In the genomic region with DNA sequence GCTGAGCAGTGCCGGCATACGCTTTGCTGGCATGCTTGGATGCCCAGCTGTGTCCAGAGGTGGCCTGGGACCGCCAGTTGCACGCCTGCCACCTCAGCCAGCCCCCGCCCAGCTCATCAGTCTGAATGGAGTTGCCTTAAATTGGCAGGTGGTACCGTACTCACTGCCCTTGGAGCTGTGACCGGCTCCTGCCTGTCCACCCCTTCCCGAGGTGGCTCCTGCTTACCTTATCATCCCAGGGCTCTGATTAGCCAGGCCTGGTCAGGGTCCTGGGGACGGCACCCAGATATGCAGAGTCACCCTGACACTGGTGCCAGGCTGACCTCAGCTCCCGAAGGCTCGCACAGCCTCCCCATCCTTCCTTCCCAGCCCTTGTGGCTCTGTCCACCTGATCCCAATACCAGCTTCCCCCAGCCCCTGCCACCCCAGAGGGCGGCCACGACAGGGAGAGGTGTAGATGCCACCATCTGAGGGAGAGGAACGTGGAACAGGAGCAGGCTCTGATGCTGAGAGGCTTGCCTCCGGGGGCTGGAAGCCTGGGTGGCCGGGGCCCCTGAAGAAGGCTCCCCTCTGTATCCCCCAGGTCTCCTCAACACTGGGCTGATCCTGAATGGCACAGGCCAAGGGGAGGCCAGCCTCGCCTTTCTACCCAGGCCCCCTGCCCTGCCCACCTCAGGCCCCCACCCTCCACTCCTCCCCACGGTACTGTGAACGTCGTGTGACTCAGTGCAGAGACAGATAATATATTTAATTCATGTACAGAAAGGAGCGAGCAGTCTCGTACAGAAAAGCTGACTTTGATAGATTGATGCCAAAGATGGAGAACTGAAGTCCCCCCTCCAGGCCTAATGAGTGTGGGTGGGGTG, we compare ENCODE assay signal across 22 cellular contexts. TPM values are rescaled to one million over a fixed set of nuclear protein-coding genes. Genes with fewer than 3 reads are reported as not detected.
DNase-seq lines count a peak whose midpoint lies in the region; ATAC-seq and TF ChIP-seq lines count a peak whose summit lies in the region.
"Had no signal": no experiment of that assay in that cellular context is flagged by ENCODE, and none has a peak within 500 bp of the region (broad histone marks: within the 10 kb centered on the region; RNA-seq: fewer than 3 reads in every experiment).

No MANE protein-coding gene starts in this region.

- H2BK5ac ChIP-seq in mesenchymal stem cell (ENCODE audit: low read depth, low read length, poor library complexity, severe bottlenecking) = no peak overlapping the region

- WGBS in heart right ventricle, 2 donors = 88 to 91% methylated on average over 22 of the region's 22 CpGs
- WGBS in mesenchymal stem cell = 87% methylated on average over 19 of the region's 22 CpGs

- POLR2A ChIA-PET in PC-9 (lab: Charles Lee; ENCODE audit: unreplicated experiment) = interaction anchor here (0.6 kb wide), 1 partner anchor 302 kb away, joined by 4 read pairs; no protein-coding TSS in a partner anchor

- H3K4me3 ChIP-seq in heart right ventricle = no peak overlapping the region
- no peak overlapping the region for H3K4me3 ChIP-seq in PC-9
- H3K4me3 ChIP-seq in neural cell (ENCODE audit: low read length) = peak overlapping the region; percentile 30
- H3K4me3 ChIP-seq in mesenchymal stem cell (ENCODE audit: insufficient read depth in 1 of 2, low read depth in 1 of 2, low read length in 2 of 2) = no peak overlapping the region
- H3K4me3 ChIP-seq: SJCRH30 had no signal

- H3K4me1 ChIP-seq in heart right ventricle = peaks cover 0 to 24% (median 16%) of the 10 kb centered on the region in 9 donors
- peaks cover 18% of the 10 kb centered on the region for H3K4me1 ChIP-seq in PC-9 (replicated peaks; ENCODE audit: insufficient read depth)
- peaks cover 8% of the 10 kb centered on the region for H3K4me1 ChIP-seq in mesenchymal stem cell (ENCODE audit: control insufficient read depth, insufficient read depth, low read depth, low read length)
- H3K4me1 ChIP-seq: SJCRH30 had no signal

- TSS peak; percentile 21 for BruUV-seq in PC-9 (replicated peaks; lab: Mats Ljungman, UMichigan)

- H3K4me2 ChIP-seq in PC-9 (no peak overlapping the region), neural cell (ENCODE audit: low read length) (no peak overlapping the region), mesenchymal stem cell (ENCODE audit: low read length, poor library complexity, severe bottlenecking) (no peak overlapping the region)
- H3K4me2 ChIP-seq: KMS-11 had no signal

- H3K9me2 ChIP-seq in PC-9 (ENCODE audit: insufficient read depth) (no peaks in the 10 kb centered on the region), neural cell (ENCODE audit: insufficient read depth, low read length) (no peaks in the 10 kb centered on the region)

- peak overlapping the region; percentile 45 for H3K9ac ChIP-seq in neural cell (ENCODE audit: low read length)
- no peak overlapping the region for H3K9ac ChIP-seq in mesenchymal stem cell (ENCODE audit: low read length)
- H3K9ac ChIP-seq: KMS-11 had no signal

- no peak for TF ChIP-seq RAD21 in neural cell (conservative IDR thresholded peaks at IDR 0.05)

- H3K27ac ChIP-seq in heart right ventricle (no peak overlapping the region), PC-9 (no peak overlapping the region), neural cell (ENCODE audit: low read length) (peak overlapping the region; percentile 53), substantia nigra (ENCODE audit: low read depth, low read length, poor library complexity, severe bottlenecking) (peak overlapping the region; percentile 45), mesenchymal stem cell (ENCODE audit: low read length, poor library complexity, severe bottlenecking) (no peak overlapping the region)
- H3K27ac ChIP-seq: KMS-11, SJCRH30 had no signal

- no peak overlapping the region for H2AK5ac ChIP-seq in mesenchymal stem cell (ENCODE audit: low read length, severe bottlenecking)

- no peak for TF ChIP-seq EP300 in neural cell (conservative IDR thresholded peaks at IDR 0.05; ENCODE audit: poor library complexity, severe bottlenecking)

- H4K20me1 ChIP-seq in PC-9 (ENCODE audit: insufficient read depth) (no peaks in the 10 kb centered on the region), neural cell (ENCODE audit: insufficient read depth) (no peaks in the 10 kb centered on the region)

- H2BK15ac ChIP-seq in mesenchymal stem cell (ENCODE audit: low read depth, poor library complexity, severe bottlenecking) = no peak overlapping the region

- H3K79me1 ChIP-seq in mesenchymal stem cell (replicated peaks; ENCODE audit: low read length, poor library complexity, severe bottlenecking) = no peaks in the 10 kb centered on the region

- H2BK12ac ChIP-seq in mesenchymal stem cell (ENCODE audit: low read length in 2 of 2) = no peak overlapping the region

- TF ChIP-seq CTCF in heart right ventricle (IDR thresholded peaks at IDR 0.05) (no peak), PC-9 (conservative IDR thresholded peaks at IDR 0.05) (no peak), neural cell (IDR thresholded peaks at IDR 0.05; ENCODE audit: poor library complexity, severe bottlenecking) (no peak)

- H2BK120ac ChIP-seq in mesenchymal stem cell (ENCODE audit: low read depth, low read length) = no peak overlapping the region

- no peak overlapping the region for H4K8ac ChIP-seq in mesenchymal stem cell (ENCODE audit: low read length)

- H3K36me3 ChIP-seq in heart right ventricle (peaks cover 0 to 54% (median 5%) of the 10 kb centered on the region in 9 donors), PC-9 (ENCODE audit: low read depth) (no peaks in the 10 kb centered on the region), neural cell (ENCODE audit: insufficient read depth, low read length) (no peaks in the 10 kb centered on the region), mesenchymal stem cell (ENCODE audit: control insufficient read depth in 1 of 2, insufficient read depth in 2 of 2, low read depth in 1 of 2, low read length in 2 of 2) (no peaks in the 10 kb centered on the region)
- H3K36me3 ChIP-seq: BE2C, SJCRH30 had no signal

- no peak overlapping the region for H4K91ac ChIP-seq in mesenchymal stem cell (ENCODE audit: low read length)

- H3K79me2 ChIP-seq in PC-9 (ENCODE audit: low read depth) = no peaks in the 10 kb centered on the region
- no peaks in the 10 kb centered on the region for H3K79me2 ChIP-seq in neural cell (replicated peaks; ENCODE audit: insufficient read depth, low read length)

- H3K27me3 ChIP-seq in heart right ventricle (no peaks in the 10 kb centered on the region), PC-9 (ENCODE audit: insufficient read depth, low read depth) (no peaks in the 10 kb centered on the region), neural cell (ENCODE audit: insufficient read depth, low read depth, low read length) (no peaks in the 10 kb centered on the region), mesenchymal stem cell (ENCODE audit: control insufficient read depth in 1 of 2, insufficient read depth in 1 of 2, low read length in 2 of 2) (peaks cover 49 to 60% of the 10 kb centered on the region in 2 experiments)
- H3K27me3 ChIP-seq: BE2C had no signal

- no peaks in the 10 kb centered on the region for H3K9me3 ChIP-seq in heart right ventricle
- H3K9me3 ChIP-seq in PC-9 (ENCODE audit: insufficient read depth, low read depth) = no peaks in the 10 kb centered on the region
- H3K9me3 ChIP-seq in neural cell (ENCODE audit: low read length) = no peaks in the 10 kb centered on the region
- H3K9me3 ChIP-seq in mesenchymal stem cell (ENCODE audit: control insufficient read depth, low read length) = no peaks in the 10 kb centered on the region
- H3K9me3 ChIP-seq: BE2C, SJCRH30 had no signal

- H3F3A ChIP-seq in PC-9 (ENCODE audit: insufficient read depth, low read depth) = peaks cover 20% of the 10 kb centered on the region
- no peaks in the 10 kb centered on the region for H3F3A ChIP-seq in neural cell (ENCODE audit: insufficient read depth, low read length, poor library complexity, severe bottlenecking)

- CTCF ChIA-PET in PC-9 (lab: Charles Lee) = no interaction called here

- no peak overlapping the region for H3K4ac ChIP-seq in mesenchymal stem cell (ENCODE audit: low read depth in 1 of 2, low read length in 2 of 2)

- intact Hi-C loops in Right ventricle myocardium inferior (cut with DNase I) (no loop called here), heart right ventricle (cut with DNase I) (loop anchor here in 8 of 10 donors (5.0 to 10.0 kb wide), 7 partner anchors 35 to 105 kb away; a partner anchor contains a TSS), PC-9 (cut with micrococcal nuclease; ENCODE audit: unreplicated experiment) (no loop called here)

- peak overlapping the region in 1 of 2 experiments; percentile 15 for H3K23ac ChIP-seq in mesenchymal stem cell (ENCODE audit: low read length in 2 of 2)

- H3K18ac ChIP-seq in mesenchymal stem cell (ENCODE audit: low read depth in 1 of 2, low read length in 2 of 2) = no peak overlapping the region

- H3K14ac ChIP-seq in mesenchymal stem cell (ENCODE audit: low read length in 2 of 2) = no peak overlapping the region

- H2AFZ ChIP-seq in PC-9 = no peak overlapping the region
- no peak overlapping the region for H2AFZ ChIP-seq in neural cell (ENCODE audit: low read depth, low read length)
- no peak overlapping the region for H2AFZ ChIP-seq in mesenchymal stem cell (ENCODE audit: low read depth, low read length)

- no peak for ATAC-seq in Right ventricle myocardium inferior
- no peak for ATAC-seq in heart right ventricle
- no peak for ATAC-seq in HG03571 (IDR thresholded peaks at IDR 0.05; ENCODE audit: unreplicated experiment)
- ATAC-seq in GM21381 (IDR thresholded peaks at IDR 0.05; ENCODE audit: unreplicated experiment) = no peak
- ATAC-seq: Panc1, SK-N-SH treated with all-trans-retinoic acid at 6 μM for 48 hours had no signal

- DNase-seq in Right ventricle myocardium inferior (ENCODE audit: missing footprints) (peak; percentile 69), heart right ventricle (no peak), PC-9 (no peak), substantia nigra (lab: John Stamatoyannopoulos, UW) (no peak), mesenchymal stem cell (no peak)
- DNase-seq: 8988T, ACHN, BE2C, DMS79 treated with DMSO at 0.1 percent for 48 hours, GF-D8, MM.1S, NCI-H2029, NCI-H446, NCI-H524 treated with DMSO at 0.1 percent for 48 hours, NCI-H82, SJCRH30 had no signal

TF ChIP-seq in neural cell, 6 proteins besides CTCF, POLR2A, EP300 and RAD21 (continues in another document):
- TF ChIP-seq POLR2AphosphoS5 (IDR thresholded peaks at IDR 0.05) (peak; percentile 29), TAF1 (IDR thresholded peaks at IDR 0.05; ENCODE audit: low read depth) (no peak)

RNA-seq across cellular contexts. Expression of a gene that starts 27.8 kb away (rescaled TPM):
- total RNA-seq in Right ventricle myocardium inferior (180 TPM), heart right ventricle (100 to 1,000 TPM; 122 to 199 (median 164) TPM), PC-9 (2021) (35.3 and 36.2 TPM in 2 replicates)
- polyA plus RNA-seq in heart right ventricle (100 to 1,000 TPM in 1 of 2 donors, 10 to 100 TPM in 1; 41.4 to 156 TPM), neural cell (not detected in 2 replicates)
- 1.5 TPM in 1 of 2 replicates, not detected in the other for polyA minus RNA-seq in neural cell
- 7.4 TPM for polyA plus RNA-seq in mesenchymal stem cell (2013, experiment 1 of 2)
- 7.5 TPM for polyA plus RNA-seq in mesenchymal stem cell (2013, experiment 2 of 2)

Comparison
In these comparisons a context has a peak if more than half of its experiments do, and no peak if none do; other contexts are left out.
1. intact Hi-C loops: an anchor here in heart right ventricle (5.0 to 10.0 kb wide); none called in Right ventricle myocardium inferior and PC-9.
2. H3K27ac ChIP-seq: peak in neural cell (single experiment) and substantia nigra (single experiment); none in heart right ventricle (0 of 10), PC-9 (single experiment) and mesenchymal stem cell (single experiment).